1 cellular context compared by ENCODE assay signal in genomic region chr4:17968721-17969120, GRCh38.
TF ChIP-seq lines count a peak whose summit lies in the region.

No MANE protein-coding gene starts in this region.

TF ChIP-seq in IMR-90, 13 proteins besides CTCF, POLR2A, EP300 and RAD21 (continued from another document):
- no peak for TF ChIP-seq NFE2L2 (IDR thresholded peaks at IDR 0.05; ENCODE audit: low read depth, low read length)
